ENCODE assay signal across 8 cellular contexts in genomic region chr15:99343836-99344551, GRCh38.
DNase-seq lines count a peak whose midpoint lies in the region; ATAC-seq and TF ChIP-seq lines count a peak whose summit lies in the region.

No MANE protein-coding gene starts in this region.

- no peak overlapping the region for H3K4me3 Mint-ChIP-seq in activated T-helper 17 cell treated with anti-CD3 and anti-CD28 coated beads, Interleukin-2, amount 50 U/mL, for 72 hours

- peak overlapping the region; percentile 58 for H3K27ac Mint-ChIP-seq in activated T-helper 17 cell treated with anti-CD3 and anti-CD28 coated beads, Interleukin-2, amount 50 U/mL, for 72 hours

- no peaks in the 10 kb centered on the region for H3K36me3 Mint-ChIP-seq in activated T-helper 17 cell treated with anti-CD3 and anti-CD28 coated beads, Interleukin-2, amount 50 U/mL, for 72 hours (ENCODE audit: low read depth)

- H3K4me3 ChIP-seq in LNCaP clone FGC (ENCODE audit: low read depth, low read length): no peak overlapping the region

- no peaks in the 10 kb centered on the region for H3K27me3 Mint-ChIP-seq in activated T-helper 17 cell treated with anti-CD3 and anti-CD28 coated beads, Interleukin-2, amount 50 U/mL, for 72 hours

- peak; percentile 9 for DNase-seq in ACHN
- DNase-seq in LNCaP clone FGC (ENCODE audit: low read depth): no peak
- peak; percentile 57 for DNase-seq in left ventricle myocardium superior
- DNase-seq in stimulated activated CD4-positive, alpha-beta T cell treated with anti-CD3 and anti-CD28 coated beads, TNF-alpha, amount 100 ng/mL, for 1 hour (ENCODE audit: low read depth in 3 of 3, low spot score in 1 of 3): peak in 2 of 3 donors; percentile 13 to 26
- no peak for DNase-seq in SK-N-DZ (ENCODE audit: low spot score)
- no peak for DNase-seq in SKM-1 treated with dmso at 0.1 percent for 144 hours (lab: John Stamatoyannopoulos, UW; ENCODE audit: unreplicated experiment)

- peak; percentile 76 for ATAC-seq in activated T-helper 17 cell treated with anti-CD3 and anti-CD28 coated beads, Interleukin-2, amount 50 U/mL, for 72 hours (replicated peaks)
- ATAC-seq in left ventricle myocardium superior (peak; percentile 91), HG03460 (IDR thresholded peaks at IDR 0.05; ENCODE audit: unreplicated experiment) (no peak)

- H3K4me1 Mint-ChIP-seq in activated T-helper 17 cell treated with anti-CD3 and anti-CD28 coated beads, Interleukin-2, amount 50 U/mL, for 72 hours: no peaks in the 10 kb centered on the region

- no peaks in the 10 kb centered on the region for H3K9me3 Mint-ChIP-seq in activated T-helper 17 cell treated with anti-CD3 and anti-CD28 coated beads, Interleukin-2, amount 50 U/mL, for 72 hours

- in situ Hi-C loops in ACHN (cut with HindIII; ENCODE audit: low pct_ligation_motif_present, low pct_unique_long_range_greater_than_20kb, low sequenced_read_pairs): no loop called here

- intact Hi-C loops in left ventricle myocardium superior (cut with micrococcal nuclease): no loop called here

- 0 out of 2 replicates have a peak, but pooled peaks have one; percentile 7 for TF ChIP-seq CTCF in LNCaP clone FGC (IDR thresholded peaks at IDR 0.05; ENCODE audit: control insufficient read depth, extremely low read depth, insufficient read depth)

Comparison
In these comparisons a context has a peak if more than half of its experiments do, and no peak if none do; other contexts are left out.
1. DNase-seq: peak in ACHN (single experiment), left ventricle myocardium superior (single experiment) and stimulated activated CD4-positive, alpha-beta T cell treated with anti-CD3 and anti-CD28 coated beads, TNF-alpha, amount 100 ng/mL, for 1 hour (2 of 3); none in LNCaP clone FGC (single experiment), SK-N-DZ (single experiment) and SKM-1 treated with dmso at 0.1 percent for 144 hours (single experiment).